10 cellular contexts compared by ENCODE assay signal in the genomic region with DNA sequence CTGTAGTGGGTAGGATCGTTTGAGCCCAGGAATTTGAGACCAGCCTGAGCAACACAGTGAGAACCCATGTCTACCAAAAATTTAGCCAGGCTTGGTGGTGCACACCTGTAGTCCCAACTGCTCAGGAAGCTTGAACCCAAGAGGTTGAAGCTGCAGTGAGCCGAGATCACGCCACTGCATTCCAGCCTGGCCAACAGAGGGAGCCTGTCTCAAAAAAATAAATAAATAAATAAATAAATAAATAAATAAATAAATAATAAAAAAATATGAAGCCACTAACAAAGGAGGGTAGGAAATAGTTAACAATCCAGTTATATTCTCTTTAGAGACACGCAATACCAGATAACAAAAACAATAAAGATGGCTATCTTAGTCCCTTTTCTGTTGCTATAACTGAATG. TPM values are rescaled to one million over a fixed set of nuclear protein-coding genes. Genes with fewer than 3 reads are reported as not detected.
DNase-seq lines count a peak whose midpoint lies in the region; ATAC-seq and TF ChIP-seq lines count a peak whose summit lies in the region.
"Had no signal": no experiment of that assay in that cellular context is flagged by ENCODE, and none has a peak within 500 bp of the region (broad histone marks: within the 10 kb centered on the region; RNA-seq: fewer than 3 reads in every experiment).

No MANE protein-coding gene starts in this region.

- intact Hi-C loops in A673 (cut with micrococcal nuclease; ENCODE audit: unreplicated experiment): no loop called here

- H3K36me3 ChIP-seq in A673 (ENCODE audit: insufficient read depth, low read length, poor library complexity, severe bottlenecking): no peaks in the 10 kb centered on the region

- POLR2A ChIA-PET in A673 (lab: Charles Lee; ENCODE audit: low non-redundant PET): interaction anchor here (0.6 kb wide), 1 partner anchor 47 kb away, joined by 4 read pairs; no protein-coding TSS in a partner anchor
- POLR2A ChIA-PET in WTC11 (lab: Charles Lee): no interaction called here
- POLR2A ChIA-PET in naive thymus-derived CD8-positive, alpha-beta T cell (lab: Charles Lee): interaction anchor here (0.6 kb wide), 1 partner anchor 210 kb away, joined by 5 read pairs; no protein-coding TSS in a partner anchor

- no peak overlapping the region for H3K4me3 Mint-ChIP-seq in WTC11
- no peak overlapping the region for H3K4me3 Mint-ChIP-seq in naive thymus-derived CD8-positive, alpha-beta T cell

- H3K9me3 ChIP-seq in A673 (ENCODE audit: low read depth, low read length, poor library complexity, severe bottlenecking): no peaks in the 10 kb centered on the region

- CTCF ChIA-PET in A673 (lab: Charles Lee) (interaction anchor here (0.6 kb wide), 1 partner anchor 716 kb away, joined by 5 read pairs; no protein-coding TSS in a partner anchor), WTC11 (lab: Charles Lee) (interaction anchor here (0.5 to 2.3 kb wide), 10 partner anchors 9 to 1779 kb away, joined by 3 to 6 read pairs (median 3); no protein-coding TSS in a partner anchor)

- TF ChIP-seq CTCF in A673 (conservative IDR thresholded peaks at IDR 0.05; ENCODE audit: low read depth, low read length): peak; percentile 61
- TF ChIP-seq CTCF in GM12875 (IDR thresholded peaks at IDR 0.05; ENCODE audit: borderline replicate concordance, insufficient read depth, low read depth, low read length): peak; percentile 12; the same call in 1 of the 2 replicates
- no peak for TF ChIP-seq CTCF in WTC11 (IDR thresholded peaks at IDR 0.05)

- no peak overlapping the region for H3K27ac Mint-ChIP-seq in WTC11
- H3K27ac Mint-ChIP-seq in naive thymus-derived CD8-positive, alpha-beta T cell: no peak overlapping the region

- H3K9me3 Mint-ChIP-seq in WTC11: no peaks in the 10 kb centered on the region
- no peaks in the 10 kb centered on the region for H3K9me3 Mint-ChIP-seq in naive thymus-derived CD8-positive, alpha-beta T cell

- H3K4me3 ChIP-seq in A673 (ENCODE audit: low read depth, low read length, poor library complexity, severe bottlenecking): no peak overlapping the region
- H3K4me3 ChIP-seq in GM12875 (ENCODE audit: low read depth, low read length): no peak overlapping the region

- no peak for DNase-seq in A673 (ENCODE audit: low spot score)
- no peak for DNase-seq in WTC11 (ENCODE audit: low spot score)
- peak; percentile 32 for DNase-seq in left lobe of liver (ENCODE audit: low spot score)
- no peak for DNase-seq in activated effector memory CD4-positive, alpha-beta T cell treated with Interleukin-2 at 50 U/mL for 16 hours
- no peak for DNase-seq in C1 segment of cervical spinal cord (lab: John Stamatoyannopoulos, UW)
- DNase-seq in naive thymus-derived CD8-positive, alpha-beta T cell: no peak
- DNase-seq: amniotic stem cell, NCI-H446 had no signal

- ATAC-seq in WTC11 (peak; percentile 31; the same call in 1 of the 2 replicates), left lobe of liver (no peak), HG03025 (IDR thresholded peaks at IDR 0.05; ENCODE audit: low FRiP score, unreplicated experiment) (no peak)
- ATAC-seq in naive thymus-derived CD8-positive, alpha-beta T cell: no peak

- H3K36me3 Mint-ChIP-seq in WTC11: no peaks in the 10 kb centered on the region
- peaks cover 0 to 3% (median 0%) of the 10 kb centered on the region in 3 donors for H3K36me3 Mint-ChIP-seq in naive thymus-derived CD8-positive, alpha-beta T cell

- no peaks in the 10 kb centered on the region for H3K4me1 ChIP-seq in A673 (ENCODE audit: insufficient read depth, low read length, poor library complexity, severe bottlenecking)

- H3K4me1 Mint-ChIP-seq in WTC11: peaks cover 8% of the 10 kb centered on the region
- peaks cover 6 to 22% (median 10%) of the 10 kb centered on the region in 4 donors for H3K4me1 Mint-ChIP-seq in naive thymus-derived CD8-positive, alpha-beta T cell

- no peaks in the 10 kb centered on the region; the same call in 1 of the 2 replicates for H3K27me3 Mint-ChIP-seq in WTC11 (ENCODE audit: low read depth)
- H3K27me3 Mint-ChIP-seq in naive thymus-derived CD8-positive, alpha-beta T cell: peaks cover 0 to 3% (median 0%) of the 10 kb centered on the region in 5 donors

- H3K27me3 ChIP-seq in A673 (replicated peaks; ENCODE audit: insufficient read depth, low read depth, low read length, poor library complexity): no peaks in the 10 kb centered on the region

- BruUV-seq in A673 (replicated peaks; lab: Mats Ljungman, UMichigan): no TSS peak

- no peak overlapping the region for H3K27ac ChIP-seq in A673 (ENCODE audit: low read depth, low read length, poor library complexity, severe bottlenecking)

TF ChIP-seq in WTC11, 78 proteins besides CTCF, POLR2A, EP300 and RAD21 (continues in another document):
- TF ChIP-seq OVOL2 (CRISPR knock-in tag; IDR thresholded peaks at IDR 0.05; ENCODE audit: borderline replicate concordance) (no peak), NFE2L1 (CRISPR knock-in tag; IDR thresholded peaks at IDR 0.05) (no peak), NR2C2 (CRISPR knock-in tag; IDR thresholded peaks at IDR 0.05) (no peak), ATF1 (CRISPR knock-in tag; IDR thresholded peaks at IDR 0.05) (no peak), TP53 (CRISPR knock-in tag; IDR thresholded peaks at IDR 0.05) (no peak), JAZF1 (CRISPR knock-in tag; IDR thresholded peaks at IDR 0.05) (no peak), ZNF263 (CRISPR knock-in tag; IDR thresholded peaks at IDR 0.05; ENCODE audit: low read depth) (no peak)
- TF ChIP-seq, protein P1, sequence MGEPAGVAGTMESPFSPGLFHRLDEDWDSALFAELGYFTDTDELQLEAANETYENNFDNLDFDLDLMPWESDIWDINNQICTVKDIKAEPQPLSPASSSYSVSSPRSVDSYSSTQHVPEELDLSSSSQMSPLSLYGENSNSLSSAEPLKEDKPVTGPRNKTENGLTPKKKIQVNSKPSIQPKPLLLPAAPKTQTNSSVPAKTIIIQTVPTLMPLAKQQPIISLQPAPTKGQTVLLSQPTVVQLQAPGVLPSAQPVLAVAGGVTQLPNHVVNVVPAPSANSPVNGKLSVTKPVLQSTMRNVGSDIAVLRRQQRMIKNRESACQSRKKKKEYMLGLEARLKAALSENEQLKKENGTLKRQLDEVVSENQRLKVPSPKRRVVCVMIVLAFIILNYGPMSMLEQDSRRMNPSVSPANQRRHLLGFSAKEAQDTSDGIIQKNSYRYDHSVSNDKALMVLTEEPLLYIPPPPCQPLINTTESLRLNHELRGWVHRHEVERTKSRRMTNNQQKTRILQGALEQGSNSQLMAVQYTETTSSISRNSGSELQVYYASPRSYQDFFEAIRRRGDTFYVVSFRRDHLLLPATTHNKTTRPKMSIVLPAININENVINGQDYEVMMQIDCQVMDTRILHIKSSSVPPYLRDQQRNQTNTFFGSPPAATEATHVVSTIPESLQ (CRISPR knock-in tag; IDR thresholded peaks at IDR 0.05): no peak
- TF ChIP-seq, protein P2, sequence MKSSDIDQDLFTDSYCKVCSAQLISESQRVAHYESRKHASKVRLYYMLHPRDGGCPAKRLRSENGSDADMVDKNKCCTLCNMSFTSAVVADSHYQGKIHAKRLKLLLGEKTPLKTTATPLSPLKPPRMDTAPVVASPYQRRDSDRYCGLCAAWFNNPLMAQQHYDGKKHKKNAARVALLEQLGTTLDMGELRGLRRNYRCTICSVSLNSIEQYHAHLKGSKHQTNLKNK (CRISPR knock-in tag; IDR thresholded peaks at IDR 0.05): no peak
- TF ChIP-seq, protein P3, sequence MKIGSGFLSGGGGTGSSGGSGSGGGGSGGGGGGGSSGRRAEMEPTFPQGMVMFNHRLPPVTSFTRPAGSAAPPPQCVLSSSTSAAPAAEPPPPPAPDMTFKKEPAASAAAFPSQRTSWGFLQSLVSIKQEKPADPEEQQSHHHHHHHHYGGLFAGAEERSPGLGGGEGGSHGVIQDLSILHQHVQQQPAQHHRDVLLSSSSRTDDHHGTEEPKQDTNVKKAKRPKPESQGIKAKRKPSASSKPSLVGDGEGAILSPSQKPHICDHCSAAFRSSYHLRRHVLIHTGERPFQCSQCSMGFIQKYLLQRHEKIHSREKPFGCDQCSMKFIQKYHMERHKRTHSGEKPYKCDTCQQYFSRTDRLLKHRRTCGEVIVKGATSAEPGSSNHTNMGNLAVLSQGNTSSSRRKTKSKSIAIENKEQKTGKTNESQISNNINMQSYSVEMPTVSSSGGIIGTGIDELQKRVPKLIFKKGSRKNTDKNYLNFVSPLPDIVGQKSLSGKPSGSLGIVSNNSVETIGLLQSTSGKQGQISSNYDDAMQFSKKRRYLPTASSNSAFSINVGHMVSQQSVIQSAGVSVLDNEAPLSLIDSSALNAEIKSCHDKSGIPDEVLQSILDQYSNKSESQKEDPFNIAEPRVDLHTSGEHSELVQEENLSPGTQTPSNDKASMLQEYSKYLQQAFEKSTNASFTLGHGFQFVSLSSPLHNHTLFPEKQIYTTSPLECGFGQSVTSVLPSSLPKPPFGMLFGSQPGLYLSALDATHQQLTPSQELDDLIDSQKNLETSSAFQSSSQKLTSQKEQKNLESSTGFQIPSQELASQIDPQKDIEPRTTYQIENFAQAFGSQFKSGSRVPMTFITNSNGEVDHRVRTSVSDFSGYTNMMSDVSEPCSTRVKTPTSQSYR (CRISPR knock-in tag; IDR thresholded peaks at IDR 0.05): no peak
- TF ChIP-seq, protein P4, sequence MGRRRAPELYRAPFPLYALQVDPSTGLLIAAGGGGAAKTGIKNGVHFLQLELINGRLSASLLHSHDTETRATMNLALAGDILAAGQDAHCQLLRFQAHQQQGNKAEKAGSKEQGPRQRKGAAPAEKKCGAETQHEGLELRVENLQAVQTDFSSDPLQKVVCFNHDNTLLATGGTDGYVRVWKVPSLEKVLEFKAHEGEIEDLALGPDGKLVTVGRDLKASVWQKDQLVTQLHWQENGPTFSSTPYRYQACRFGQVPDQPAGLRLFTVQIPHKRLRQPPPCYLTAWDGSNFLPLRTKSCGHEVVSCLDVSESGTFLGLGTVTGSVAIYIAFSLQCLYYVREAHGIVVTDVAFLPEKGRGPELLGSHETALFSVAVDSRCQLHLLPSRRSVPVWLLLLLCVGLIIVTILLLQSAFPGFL (CRISPR knock-in tag; IDR thresholded peaks at IDR 0.05; ENCODE audit: borderline replicate concordance): no peak

RNA-seq across cellular contexts. Expression of a gene that starts 11.9 kb away (rescaled TPM):
- 12.3 and 15.5 TPM in 2 replicates for total RNA-seq in A673 (2021)
- total RNA-seq in WTC11 (2021): 4.2 to 12.9 TPM (median 5.2 TPM) in 3 replicates
- total RNA-seq in left lobe of liver: not detected
- 1 to 10 TPM; 4.6 to 5.3 TPM for total RNA-seq in naive thymus-derived CD8-positive, alpha-beta T cell
- polyA plus RNA-seq in naive thymus-derived CD8-positive, alpha-beta T cell: 10 to 100 TPM in 1 of 3 donors, 1 to 10 TPM in 2; 5.4 to 11.6 (median 8.0) TPM

RNA-seq across cellular contexts. Expression of a gene that starts 33.6 kb away (rescaled TPM):
- total RNA-seq in A673 (2021): 16.2 and 16.5 TPM in 2 replicates
- total RNA-seq in WTC11 (2021): 8.3 to 11.4 TPM (median 9.1 TPM) in 3 replicates
- total RNA-seq in left lobe of liver: 23.6 TPM
- total RNA-seq in naive thymus-derived CD8-positive, alpha-beta T cell: 10 to 100 TPM; 15.4 to 15.8 TPM
- polyA plus RNA-seq in naive thymus-derived CD8-positive, alpha-beta T cell: 1 to 10 TPM; 4.6 to 8.4 (median 5.0) TPM

RNA-seq across cellular contexts. Expression of a gene that starts 53.2 kb away (rescaled TPM):
- total RNA-seq in A673 (2021) (81.8 and 84.8 TPM in 2 replicates), WTC11 (2021) (167 to 172 TPM (median 170 TPM) in 3 replicates), left lobe of liver (152 TPM)
- 10 to 100 TPM; 23.9 to 24.6 TPM for total RNA-seq in naive thymus-derived CD8-positive, alpha-beta T cell
- polyA plus RNA-seq in naive thymus-derived CD8-positive, alpha-beta T cell: 10 to 100 TPM; 36.3 to 59.9 (median 50.8) TPM
